ENCODE assay signal across 24 cellular contexts in genomic region chr10:1589257-1589656, GRCh38.
"Had no signal": no experiment of that assay in that cellular context is flagged by ENCODE, and none has a peak within 500 bp of the region (broad histone marks: within the 10 kb centered on the region; RNA-seq: fewer than 3 reads in every experiment).

No MANE protein-coding gene starts in this region.

- H3K27ac ChIP-seq: epithelial cell of prostate, gastrocnemius medialis, left lung, parathyroid adenoma, right lobe of liver, thoracic aorta, transverse colon had no signal

- H3K27me3 ChIP-seq: gastrocnemius medialis, right lobe of liver, transverse colon had no signal

- H3K9me3 ChIP-seq: gastrocnemius medialis, right lobe of liver, thoracic aorta, transverse colon had no signal

- H3K27ac Mint-ChIP-seq: dendritic cell treated with granulocyte-macrophage colony-stimulating factor and Interleukin-4, amounts not matched to agents 40 ng/mL and 50 ng/mL, for 4 days; endodermal cell; naive thymus-derived CD8-positive, alpha-beta T cell; progenitor cell of endocrine pancreas had no signal

- H3K4me1 Mint-ChIP-seq: endodermal cell; naive thymus-derived CD8-positive, alpha-beta T cell; neural crest cell had no signal

- H3K36me3 Mint-ChIP-seq: naive thymus-derived CD8-positive, alpha-beta T cell had no signal

- H3K4me1 ChIP-seq: gastrocnemius medialis, left lung, parathyroid adenoma, right lobe of liver, transverse colon had no signal

- H3K4me3 ChIP-seq: gastrocnemius medialis, left lung, right lobe of liver, thoracic aorta, transverse colon had no signal

- H3K9ac ChIP-seq: parathyroid adenoma had no signal

- DNase-seq: cerebellar nuclear complex; effector CD8-positive, alpha-beta T cell; endodermal cell; foreskin fibroblast; gastrocnemius medialis; left cardiac atrium; left lung; mesenchymal stem cell; midbrain; small intestine; stimulated activated CD4-positive, alpha-beta T cell treated with anti-CD3 and anti-CD28 coated beads, Interleukin-15, amount 100 ng/mL, for 24 hours; stimulated activated CD4-positive, alpha-beta T cell treated with anti-CD3 and anti-CD28 coated beads, Interleukin-2, amount 100 ng/mL, for 48 hours; stimulated activated naive CD4-positive, alpha-beta T cell treated with Interleukin-2 at 50 U/mL for 16 hours; transverse colon had no signal

- H2AFZ ChIP-seq: parathyroid adenoma had no signal

- H3K9me3 Mint-ChIP-seq: dendritic cell treated with granulocyte-macrophage colony-stimulating factor and Interleukin-4, amounts not matched to agents 40 ng/mL and 50 ng/mL, for 4 days had no signal

- H3K27me3 Mint-ChIP-seq: dendritic cell treated with granulocyte-macrophage colony-stimulating factor and Interleukin-4, amounts not matched to agents 40 ng/mL and 50 ng/mL, for 4 days had no signal

- ATAC-seq: esophagus mucosa; gastrocnemius medialis; left cardiac atrium; left lung; naive thymus-derived CD8-positive, alpha-beta T cell had no signal

- H3K36me3 ChIP-seq: gastrocnemius medialis, left lung, right lobe of liver, thoracic aorta, transverse colon had no signal

- H3K4me3 Mint-ChIP-seq: dendritic cell treated with granulocyte-macrophage colony-stimulating factor and Interleukin-4, amounts not matched to agents 40 ng/mL and 50 ng/mL, for 4 days; endodermal cell; naive thymus-derived CD8-positive, alpha-beta T cell; neural crest cell had no signal

- FAIRE-seq: colon, small intestine had no signal
